8 cellular contexts compared by ENCODE assay signal in the genomic region with DNA sequence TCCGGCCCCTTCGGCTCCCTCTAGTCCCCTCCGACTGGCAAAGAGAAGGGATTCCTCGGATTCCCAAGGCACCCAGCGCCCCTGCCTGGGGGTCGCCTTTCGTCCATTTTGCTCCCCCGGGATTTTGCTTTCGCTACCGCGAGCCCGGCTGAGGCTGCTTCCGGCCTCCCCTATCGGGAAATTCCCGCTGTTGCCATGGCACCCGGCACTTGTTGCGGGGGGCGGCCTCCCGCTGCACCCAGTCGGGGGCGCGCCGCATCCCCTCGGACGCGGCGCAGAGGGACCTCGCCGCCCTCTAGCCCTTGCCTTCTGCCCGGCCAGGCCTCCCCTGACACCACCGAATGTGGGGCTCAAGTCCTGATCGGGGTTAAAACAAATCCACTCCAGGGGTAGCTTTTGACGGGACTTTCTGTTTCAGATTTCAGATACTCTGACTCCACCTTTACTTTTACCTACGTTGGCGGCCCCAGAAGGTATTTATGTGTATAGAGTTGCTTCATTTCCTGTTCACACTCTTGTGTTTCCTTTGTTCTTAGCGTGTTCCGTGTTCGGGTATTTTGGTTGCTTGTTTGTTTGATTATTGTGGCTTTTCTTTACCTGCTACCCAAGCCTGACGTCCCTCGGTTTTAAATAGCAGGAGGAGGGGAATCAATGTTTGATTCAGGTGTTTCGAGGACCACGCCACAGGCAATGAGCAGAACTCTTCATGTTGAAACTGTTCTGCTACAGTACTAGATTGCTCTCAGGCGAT. TPM values are rescaled to one million over a fixed set of nuclear protein-coding genes. Genes with fewer than 3 reads are reported as not detected.
DNase-seq lines count a peak whose midpoint lies in the region; FAIRE-seq and TF ChIP-seq lines count a peak whose summit lies in the region.

No MANE protein-coding gene starts in this region.

- peaks cover 56% of the 10 kb centered on the region for H3K79me2 ChIP-seq in Loucy (ENCODE audit: insufficient read depth, low read length)

- peak overlapping the region; percentile 65; the same call in 1 of the 2 replicates for H2AFZ ChIP-seq in Loucy (ENCODE audit: low read length)

- H3F3A ChIP-seq in Loucy (ENCODE audit: low read depth) = no peaks in the 10 kb centered on the region

- H3K36me3 ChIP-seq in Loucy (ENCODE audit: insufficient read depth, low read length) (no peaks in the 10 kb centered on the region), WERI-Rb-1 (no peaks in the 10 kb centered on the region), bronchial epithelial cell (ENCODE audit: control insufficient read depth, insufficient read depth, low read length) (no peaks in the 10 kb centered on the region)

- H3K27ac ChIP-seq in WERI-Rb-1 = peak overlapping the region; percentile 51; the same call in 1 of the 2 replicates
- peak overlapping the region; percentile 78 for H3K27ac ChIP-seq in layer of hippocampus (ENCODE audit: low read depth, low read length)

- no peaks in the 10 kb centered on the region for H3K27me3 ChIP-seq in Loucy (ENCODE audit: insufficient read depth, low read length, poor library complexity, severe bottlenecking)
- peaks cover 6% of the 10 kb centered on the region for H3K27me3 ChIP-seq in WERI-Rb-1 (ENCODE audit: insufficient read depth, low read depth, severe bottlenecking)
- no peaks in the 10 kb centered on the region for H3K27me3 ChIP-seq in bronchial epithelial cell (ENCODE audit: control insufficient read depth, insufficient read depth, low read length)
- no peaks in the 10 kb centered on the region for H3K27me3 ChIP-seq in layer of hippocampus (ENCODE audit: control insufficient read depth, insufficient read depth, low read length)

- H4K20me1 ChIP-seq in Loucy (ENCODE audit: insufficient read depth, low read length, poor library complexity, severe bottlenecking) = peaks cover 6% of the 10 kb centered on the region

- H3K4me1 ChIP-seq in Loucy (ENCODE audit: insufficient read depth, low read length, poor library complexity, severe bottlenecking) = peaks cover 17% of the 10 kb centered on the region

- FAIRE-seq in H54 (lab: Jason Lieb, UNC) = peak; percentile 48
- no peak for FAIRE-seq in bronchial epithelial cell (lab: Jason Lieb, UNC)

- H3K9me3 ChIP-seq in Loucy (ENCODE audit: insufficient read depth, low read depth, low read length) = no peaks in the 10 kb centered on the region
- H3K9me3 ChIP-seq in WERI-Rb-1 (ENCODE audit: severe bottlenecking) = no peaks in the 10 kb centered on the region

- TF ChIP-seq POLR2A in H54 (IDR thresholded peaks at IDR 0.05; ENCODE audit: low read depth, low read length) = no peak

- peak; percentile 80 for DNase-seq in GM12864 (ENCODE audit: low read depth)
- peak; percentile 27 for DNase-seq in H54 (ENCODE audit: insufficient read length, low spot score)
- peak; percentile 19 for DNase-seq in WERI-Rb-1
- DNase-seq in bronchial epithelial cell (ENCODE audit: low read depth) = peak; percentile 55
- DNase-seq in stimulated activated CD4-positive, alpha-beta T cell treated with anti-CD3 and anti-CD28 coated beads, Interleukin-2, amount 100 ng/mL, for 48 hours = peak; percentile 77 to 78
- no peak for DNase-seq in HPDE6-E6E7 (ENCODE audit: extremely low spot score)

- H3K4me3 ChIP-seq in GM12864 (ENCODE audit: low read depth, low read length) (peak overlapping the region; percentile 100), Loucy (ENCODE audit: low read length, poor library complexity, severe bottlenecking) (peak overlapping the region; percentile 86), WERI-Rb-1 (ENCODE audit: low read depth, low read length) (peak overlapping the region; percentile 70), bronchial epithelial cell (ENCODE audit: low read depth, low read length) (peak overlapping the region; percentile 70)

- TF ChIP-seq CTCF in GM12864 (IDR thresholded peaks at IDR 0.05; ENCODE audit: low read depth, low read length, missing control alignments) (no peak), Loucy (conservative IDR thresholded peaks at IDR 0.05; ENCODE audit: low read length) (no peak), WERI-Rb-1 (IDR thresholded peaks at IDR 0.05; ENCODE audit: low read depth, low read length) (no peak), bronchial epithelial cell (IDR thresholded peaks at IDR 0.05; ENCODE audit: insufficient read depth, low read length, severe bottlenecking) (no peak)

- peak overlapping the region; percentile 94 for H3K9ac ChIP-seq in Loucy (ENCODE audit: low read depth, low read length, poor library complexity, severe bottlenecking)

- peak overlapping the region; percentile 80 for H3K4me2 ChIP-seq in Loucy (ENCODE audit: low read depth, low read length, poor library complexity, severe bottlenecking)

- no peaks in the 10 kb centered on the region for H3K9me2 ChIP-seq in Loucy (replicated peaks; ENCODE audit: low read depth, low read length)

RNA-seq across cellular contexts. Expression of a gene that starts 1.4 kb away (rescaled TPM):
- 14.5 and 15.4 TPM in 2 replicates for total RNA-seq in bronchial epithelial cell
